ENCODE assay signal across 10 cellular contexts in genomic region chr14:68688872-68689371, GRCh38.
DNase-seq lines count a peak whose midpoint lies in the region; ATAC-seq and TF ChIP-seq lines count a peak whose summit lies in the region.
"Had no signal": no experiment of that assay in that cellular context is flagged by ENCODE, and none has a peak within 500 bp of the region (broad histone marks: within the 10 kb centered on the region; RNA-seq: fewer than 3 reads in every experiment).

No MANE protein-coding gene starts in this region.

- in situ Hi-C loops in GM23248 (cut with MboI) = loop anchor here (10.0 kb wide), 1 partner anchor 434 kb away; no protein-coding TSS in a partner anchor

- H3K4me3 ChIP-seq in AG09309 (ENCODE audit: control insufficient read depth, low read depth, low read length) (no peak overlapping the region), GM23248 (no peak overlapping the region), adipocyte (ENCODE audit: low read length) (no peak overlapping the region)

- H3K9me2 ChIP-seq in GM23248 (ENCODE audit: insufficient read depth) = no peaks in the 10 kb centered on the region

- H2AFZ ChIP-seq in GM23248 = 0 out of 2 replicates have a peak overlapping the region, but pooled peaks have one; percentile 34

- H3K9ac ChIP-seq in GM23248 (peak overlapping the region; percentile 37), adipocyte (ENCODE audit: low read length) (peak overlapping the region; percentile 67)

- H3K9me3 ChIP-seq in GM23248 (ENCODE audit: low read depth) (no peaks in the 10 kb centered on the region), adipocyte (ENCODE audit: control insufficient read depth, low read length) (no peaks in the 10 kb centered on the region)

- ATAC-seq in GM19351 (IDR thresholded peaks at IDR 0.05; ENCODE audit: unreplicated experiment) = no peak

- peak overlapping the region; percentile 83 for H3K27ac ChIP-seq in GM23248

- H3F3A ChIP-seq in GM23248 (ENCODE audit: insufficient read depth) = peaks cover 58% of the 10 kb centered on the region

- H3K79me2 ChIP-seq in GM23248 (ENCODE audit: insufficient read depth) = no peaks in the 10 kb centered on the region

- H3K4me1 ChIP-seq in GM23248 (ENCODE audit: insufficient read depth) (peaks cover 72% of the 10 kb centered on the region), adipocyte (ENCODE audit: control insufficient read depth, insufficient read depth, low read length) (peaks cover 44% of the 10 kb centered on the region)

- H3K36me3 ChIP-seq in GM23248 (ENCODE audit: low read depth) (no peaks in the 10 kb centered on the region), adipocyte (ENCODE audit: control insufficient read depth, insufficient read depth, low read length, severe bottlenecking) (no peaks in the 10 kb centered on the region)

- 21 to 27% methylated on average over 9 of the region's 9 CpGs for WGBS in GM23248 (ENCODE audit: low coverage in 1 of 2, low lambda C conversion rate in 2 of 2, missing lambda C conversion rate in 2 of 2), 2 experiments

- H4K20me1 ChIP-seq in GM23248 (ENCODE audit: insufficient read depth) = no peaks in the 10 kb centered on the region

- no peaks in the 10 kb centered on the region for H3K27me3 ChIP-seq in GM23248 (replicated peaks; ENCODE audit: insufficient read depth)
- no peaks in the 10 kb centered on the region for H3K27me3 ChIP-seq in adipocyte (replicated peaks; ENCODE audit: control insufficient read depth, insufficient read depth, low read length)

- H3K4me2 ChIP-seq in GM23248 (ENCODE audit: unreplicated experiment) = peak overlapping the region; percentile 64

- no peak for TF ChIP-seq CTCF in AG09309 (IDR thresholded peaks at IDR 0.05; ENCODE audit: control insufficient read depth, insufficient read depth, low read depth, low read length, missing control alignments)

- peak; percentile 43 for DNase-seq in AG09309 (ENCODE audit: low read depth)
- DNase-seq in GM23248 = peak; percentile 59
- peak; percentile 77 for DNase-seq in adipocyte (ENCODE audit: low read depth)
- peak; percentile 45 for DNase-seq in myocyte (ENCODE audit: low read depth)
- no peak for DNase-seq in HUDEP-2 (lab: John Stamatoyannopoulos, UW; ENCODE audit: unreplicated experiment in 76 of 76)
- no peak for DNase-seq in effector CD4-positive, alpha-beta T cell
- no peak for DNase-seq in hepatic stellate cell (ENCODE audit: low spot score)
- DNase-seq: NCI-H146; stimulated activated CD4-positive, alpha-beta T cell treated with anti-CD3 and anti-CD28 coated beads, Interleukin-2, amount 100 ng/mL, for 24 hours had no signal

Comparison
In these comparisons a context has a peak if more than half of its experiments do, and no peak if none do; other contexts are left out.
1. DNase-seq: peak in AG09309 (single experiment), GM23248 (single experiment), adipocyte (single experiment) and myocyte (single experiment); none in HUDEP-2 (0 of 76), effector CD4-positive, alpha-beta T cell (single experiment) and hepatic stellate cell (single experiment).